ENCODE assay signal across 22 cellular contexts in the genomic region with DNA sequence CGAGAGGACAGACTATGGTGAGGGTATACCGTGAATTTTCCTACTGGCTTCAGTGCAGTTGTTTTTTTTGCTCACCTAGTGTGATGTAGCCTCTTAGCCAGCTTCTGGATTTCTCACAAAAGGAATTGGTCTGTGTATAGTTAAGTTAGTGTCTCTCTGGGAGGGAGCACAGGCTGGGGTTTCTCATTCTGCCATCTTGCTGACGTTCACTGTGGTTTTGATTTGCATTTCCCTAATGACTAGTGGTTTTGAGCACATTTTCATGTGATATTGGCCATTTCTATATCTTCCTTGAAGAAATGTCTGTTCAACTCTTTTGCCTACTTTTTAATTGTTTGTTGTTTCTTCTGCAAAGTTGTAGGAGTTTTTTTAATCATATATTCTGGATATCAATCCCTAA. TPM values are rescaled to one million over a fixed set of nuclear protein-coding genes. Genes with fewer than 3 reads are reported as not detected.
DNase-seq lines count a peak whose midpoint lies in the region; ATAC-seq and TF ChIP-seq lines count a peak whose summit lies in the region.
"Had no signal": no experiment of that assay in that cellular context is flagged by ENCODE, and none has a peak within 500 bp of the region (broad histone marks: within the 10 kb centered on the region; RNA-seq: fewer than 3 reads in every experiment).

No MANE protein-coding gene starts in this region.

- peak overlapping the region; percentile 86 for H3K27ac Mint-ChIP-seq in stimulated activated naive B cell treated with anti-CD40 and anti-IgM and Interleukin-4, amounts not matched to agents 10 μg/mL and 1 μg/mL and 100 μg/mL, for 72 hours
- no peak overlapping the region for H3K27ac Mint-ChIP-seq in progenitor cell of endocrine pancreas
- H3K27ac Mint-ChIP-seq: activated CD4-positive, alpha-beta T cell treated with anti-CD3 and anti-CD28 coated beads, Interleukin-2, amount 10 ng/mL, durations not matched to agents 24 days and 14 days; activated naive CD8-positive, alpha-beta T cell treated with anti-CD3 and anti-CD28 coated beads for 36 hours had no signal

- no peaks in the 10 kb centered on the region for H3K27me3 Mint-ChIP-seq in stimulated activated naive B cell treated with anti-CD40 and anti-IgM and Interleukin-4, amounts not matched to agents 10 μg/mL and 1 μg/mL and 100 μg/mL, for 72 hours
- peaks cover 4% of the 10 kb centered on the region for H3K27me3 Mint-ChIP-seq in progenitor cell of endocrine pancreas

- peak overlapping the region; percentile 37 for H3K4me3 ChIP-seq in Karpas-422 (ENCODE audit: low read length)
- H3K4me3 ChIP-seq in right atrium auricular region: no peak overlapping the region
- H3K4me3 ChIP-seq: breast epithelium, suprapubic skin had no signal

- H3K4me1 Mint-ChIP-seq in stimulated activated naive B cell treated with anti-CD40 and anti-IgM and Interleukin-4, amounts not matched to agents 10 μg/mL and 1 μg/mL and 100 μg/mL, for 72 hours: peaks cover 23 to 40% of the 10 kb centered on the region in 2 donors
- H3K4me1 Mint-ChIP-seq in progenitor cell of endocrine pancreas (ENCODE audit: low read depth): peaks cover 4% of the 10 kb centered on the region
- H3K4me1 Mint-ChIP-seq: activated CD4-positive, alpha-beta T cell treated with anti-CD3 and anti-CD28 coated beads, Interleukin-2, amount 10 ng/mL, durations not matched to agents 24 days and 14 days had no signal

- peak overlapping the region; percentile 38; the same call in 1 of the 2 replicates for H3K9ac ChIP-seq in Karpas-422 (ENCODE audit: low read length)

- no peak overlapping the region for H3K27ac ChIP-seq in Karpas-422 (ENCODE audit: low read length)
- H3K27ac ChIP-seq in right atrium auricular region: no peak overlapping the region
- H3K27ac ChIP-seq: breast epithelium, HL-60, suprapubic skin had no signal

- H2AFZ ChIP-seq in Karpas-422 (ENCODE audit: low read length): no peak overlapping the region

- no peaks in the 10 kb centered on the region for H3K79me2 ChIP-seq in Karpas-422 (ENCODE audit: low read length)

- H3K27me3 ChIP-seq in Karpas-422 (ENCODE audit: low read length): no peaks in the 10 kb centered on the region
- H3K27me3 ChIP-seq in right atrium auricular region: no peaks in the 10 kb centered on the region
- H3K27me3 ChIP-seq: breast epithelium, suprapubic skin had no signal

- ATAC-seq in GM18511 (IDR thresholded peaks at IDR 0.05; ENCODE audit: unreplicated experiment) (peak; percentile 51), GM21825 (IDR thresholded peaks at IDR 0.05; ENCODE audit: unreplicated experiment) (peak; percentile 40)
- ATAC-seq in stimulated activated naive B cell treated with anti-CD40 and anti-IgM and Interleukin-4, amounts not matched to agents 10 μg/mL and 1 μg/mL and 100 μg/mL, for 72 hours (replicated peaks): peak; percentile 69 to 74
- ATAC-seq: esophagus mucosa, right cardiac atrium had no signal

- DNase-seq in Karpas-422 (peak; percentile 91), inferior parietal cortex (ENCODE audit: extremely low spot score) (no peak), progenitor cell of endocrine pancreas (ENCODE audit: low spot score, unreplicated experiment) (no peak), right atrium auricular region (ENCODE audit: low spot score) (no peak)
- DNase-seq in stimulated activated naive B cell treated with anti-CD40 and anti-IgM and Interleukin-4, amounts not matched to agents 10 μg/mL and 1 μg/mL and 100 μg/mL, for 72 hours: peak; percentile 52
- DNase-seq: activated CD4-positive, alpha-beta T cell treated with anti-CD3 and anti-CD28 coated beads, Interleukin-2, amount 10 ng/mL, durations not matched to agents 24 days and 14 days; activated naive CD8-positive, alpha-beta T cell treated with anti-CD3 and anti-CD28 coated beads for 36 hours; activated T-cell treated with anti-CD3 and anti-CD28 coated beads, Interleukin-2, amount 50 U/mL, for 1 hour; glutamatergic neuron; KG1; mesenchymal stem cell; NCI-H1436; NCI-H2227 treated with DMSO at 0.1 percent for 48 hours; right cardiac atrium; SHP77 treated with DMSO at 0.1 percent for 48 hours had no signal

- H3K9me3 ChIP-seq in Karpas-422 (ENCODE audit: low read length): no peaks in the 10 kb centered on the region
- no peaks in the 10 kb centered on the region for H3K9me3 ChIP-seq in right atrium auricular region
- H3K9me3 ChIP-seq: breast epithelium, suprapubic skin had no signal

- H4K20me1 ChIP-seq in Karpas-422 (ENCODE audit: insufficient read depth, low read depth, low read length): no peaks in the 10 kb centered on the region

- H3K9me2 ChIP-seq in Karpas-422 (replicated peaks; ENCODE audit: insufficient read depth, low read length): peaks cover 4% of the 10 kb centered on the region; the same call in 1 of the 2 replicates

- H3K4me1 ChIP-seq in Karpas-422 (ENCODE audit: low read length) (peaks cover 46% of the 10 kb centered on the region), right atrium auricular region (no peaks in the 10 kb centered on the region)
- H3K4me1 ChIP-seq: breast epithelium, suprapubic skin had no signal

- H3K36me3 ChIP-seq in Karpas-422 (ENCODE audit: insufficient read depth, low read length) (no peaks in the 10 kb centered on the region), right atrium auricular region (no peaks in the 10 kb centered on the region)
- H3K36me3 ChIP-seq: breast epithelium, suprapubic skin had no signal

- TF ChIP-seq CTCF in progenitor cell of endocrine pancreas (IDR thresholded peaks at IDR 0.05; ENCODE audit: unreplicated experiment): no peak
- TF ChIP-seq CTCF in right atrium auricular region (IDR thresholded peaks at IDR 0.05): no peak

- H3K4me2 ChIP-seq in Karpas-422 (ENCODE audit: low read depth, low read length, poor library complexity, severe bottlenecking): peak overlapping the region; percentile 79

- peaks cover 7 to 20% of the 10 kb centered on the region in 2 donors for H3K36me3 Mint-ChIP-seq in stimulated activated naive B cell treated with anti-CD40 and anti-IgM and Interleukin-4, amounts not matched to agents 10 μg/mL and 1 μg/mL and 100 μg/mL, for 72 hours
- H3K36me3 Mint-ChIP-seq in progenitor cell of endocrine pancreas (ENCODE audit: insufficient read depth): no peaks in the 10 kb centered on the region
- H3K36me3 Mint-ChIP-seq: activated naive CD8-positive, alpha-beta T cell treated with anti-CD3 and anti-CD28 coated beads for 36 hours had no signal

- H3K9me3 Mint-ChIP-seq in stimulated activated naive B cell treated with anti-CD40 and anti-IgM and Interleukin-4, amounts not matched to agents 10 μg/mL and 1 μg/mL and 100 μg/mL, for 72 hours: no peaks in the 10 kb centered on the region
- H3K9me3 Mint-ChIP-seq in progenitor cell of endocrine pancreas (ENCODE audit: low read depth): peaks cover 3% of the 10 kb centered on the region
- H3K9me3 Mint-ChIP-seq: activated naive CD8-positive, alpha-beta T cell treated with anti-CD3 and anti-CD28 coated beads for 36 hours had no signal

- peak overlapping the region in 1 of 2 donors; percentile 26 for H3K4me3 Mint-ChIP-seq in stimulated activated naive B cell treated with anti-CD40 and anti-IgM and Interleukin-4, amounts not matched to agents 10 μg/mL and 1 μg/mL and 100 μg/mL, for 72 hours
- no peak overlapping the region for H3K4me3 Mint-ChIP-seq in progenitor cell of endocrine pancreas (ENCODE audit: low read depth)
- H3K4me3 Mint-ChIP-seq: activated CD4-positive, alpha-beta T cell treated with anti-CD3 and anti-CD28 coated beads, Interleukin-2, amount 10 ng/mL, durations not matched to agents 24 days and 14 days; activated naive CD8-positive, alpha-beta T cell treated with anti-CD3 and anti-CD28 coated beads for 36 hours had no signal

RNA-seq across cellular contexts. Expression of a gene that starts 2.2 kb away (rescaled TPM):
- 8.5 and 24.4 TPM in 2 replicates for total RNA-seq in Karpas-422 (2014; rRNA removed; shearing (Covaris generic); ENCODE audit: low replicate concordance)
- total RNA-seq in progenitor cell of endocrine pancreas (not detected in 2 replicates), right atrium auricular region (1 to 10 TPM; 1.9 to 5.1 TPM)
- total RNA-seq: dermis microvascular lymphatic vessel endothelial cell had no signal

RNA-seq across cellular contexts. Expression of a gene that starts 30.9 kb away (rescaled TPM):
- total RNA-seq in Karpas-422 (2014; rRNA removed; shearing (Covaris generic); ENCODE audit: low replicate concordance): 0.52 and 0.76 TPM in 2 replicates
- total RNA-seq in progenitor cell of endocrine pancreas (5.0 and 5.4 TPM in 2 replicates), right atrium auricular region (not detected)
- total RNA-seq: activated naive CD8-positive, alpha-beta T cell treated with anti-CD3 and anti-CD28 coated beads for 36 hours; dermis microvascular lymphatic vessel endothelial cell; right cardiac atrium had no signal

Comparison
In these comparisons a context has a peak if more than half of its experiments do, and no peak if none do; other contexts are left out.
1. DNase-seq: peak in Karpas-422 (single experiment) and stimulated activated naive B cell treated with anti-CD40 and anti-IgM and Interleukin-4, amounts not matched to agents 10 μg/mL and 1 μg/mL and 100 μg/mL, for 72 hours (single experiment); none in inferior parietal cortex (single experiment), progenitor cell of endocrine pancreas (single experiment) and right atrium auricular region (single experiment).
2. Peak in every context shown above with its lines, with median percentiles within 50 percentile points of each other: ATAC-seq.